1 cellular context compared by ENCODE assay signal in genomic region chr2:33552758-33553461, GRCh38.
TF ChIP-seq lines count a peak whose summit lies in the region.

No MANE protein-coding gene starts in this region.

TF ChIP-seq in HepG2, 621 proteins besides CTCF, POLR2A, EP300 and RAD21 (continued from another document):
- TF ChIP-seq ZNF788 (CRISPR knock-in tag; IDR thresholded peaks at IDR 0.05; ENCODE audit: borderline replicate concordance) (no peak), SNAPC4 (CRISPR knock-in tag; IDR thresholded peaks at IDR 0.05) (no peak), SNAI1 (CRISPR knock-in tag; IDR thresholded peaks at IDR 0.05; ENCODE audit: borderline replicate concordance) (no peak), ZNF3 (CRISPR knock-in tag; IDR thresholded peaks at IDR 0.05) (no peak), PHF5A (CRISPR knock-in tag; IDR thresholded peaks at IDR 0.05; ENCODE audit: low read depth, unreplicated experiment) (no peak), TEAD2 (CRISPR knock-in tag; IDR thresholded peaks at IDR 0.05) (no peak), ZNF883 (CRISPR knock-in tag; IDR thresholded peaks at IDR 0.05; ENCODE audit: not compliant biosample characterization) (no peak), ETV6 (CRISPR knock-in tag; conservative IDR thresholded peaks at IDR 0.05) (no peak), FOXA1 (IDR thresholded peaks at IDR 0.05) (no peak), FOXA1 (CRISPR knock-in tag; IDR thresholded peaks at IDR 0.05) (no peak), HOXA3 (CRISPR knock-in tag; IDR thresholded peaks at IDR 0.05) (no peak), ZNF446 (CRISPR knock-in tag; IDR thresholded peaks at IDR 0.05) (no peak), ZNF180 (CRISPR knock-in tag; IDR thresholded peaks at IDR 0.05; ENCODE audit: borderline replicate concordance, low read depth) (no peak), ZNF275 (CRISPR knock-in tag; IDR thresholded peaks at IDR 0.05; ENCODE audit: borderline replicate concordance) (no peak), ZNF713 (CRISPR knock-in tag; IDR thresholded peaks at IDR 0.05) (no peak), CHCHD3 (CRISPR knock-in tag; IDR thresholded peaks at IDR 0.05) (no peak), MXD4 (CRISPR knock-in tag; IDR thresholded peaks at IDR 0.05) (no peak)
- TF ChIP-seq, protein P1, sequence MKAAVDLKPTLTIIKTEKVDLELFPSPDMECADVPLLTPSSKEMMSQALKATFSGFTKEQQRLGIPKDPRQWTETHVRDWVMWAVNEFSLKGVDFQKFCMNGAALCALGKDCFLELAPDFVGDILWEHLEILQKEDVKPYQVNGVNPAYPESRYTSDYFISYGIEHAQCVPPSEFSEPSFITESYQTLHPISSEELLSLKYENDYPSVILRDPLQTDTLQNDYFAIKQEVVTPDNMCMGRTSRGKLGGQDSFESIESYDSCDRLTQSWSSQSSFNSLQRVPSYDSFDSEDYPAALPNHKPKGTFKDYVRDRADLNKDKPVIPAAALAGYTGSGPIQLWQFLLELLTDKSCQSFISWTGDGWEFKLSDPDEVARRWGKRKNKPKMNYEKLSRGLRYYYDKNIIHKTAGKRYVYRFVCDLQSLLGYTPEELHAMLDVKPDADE (CRISPR knock-in tag; IDR thresholded peaks at IDR 0.05), result no peak
